In the genomic region with DNA sequence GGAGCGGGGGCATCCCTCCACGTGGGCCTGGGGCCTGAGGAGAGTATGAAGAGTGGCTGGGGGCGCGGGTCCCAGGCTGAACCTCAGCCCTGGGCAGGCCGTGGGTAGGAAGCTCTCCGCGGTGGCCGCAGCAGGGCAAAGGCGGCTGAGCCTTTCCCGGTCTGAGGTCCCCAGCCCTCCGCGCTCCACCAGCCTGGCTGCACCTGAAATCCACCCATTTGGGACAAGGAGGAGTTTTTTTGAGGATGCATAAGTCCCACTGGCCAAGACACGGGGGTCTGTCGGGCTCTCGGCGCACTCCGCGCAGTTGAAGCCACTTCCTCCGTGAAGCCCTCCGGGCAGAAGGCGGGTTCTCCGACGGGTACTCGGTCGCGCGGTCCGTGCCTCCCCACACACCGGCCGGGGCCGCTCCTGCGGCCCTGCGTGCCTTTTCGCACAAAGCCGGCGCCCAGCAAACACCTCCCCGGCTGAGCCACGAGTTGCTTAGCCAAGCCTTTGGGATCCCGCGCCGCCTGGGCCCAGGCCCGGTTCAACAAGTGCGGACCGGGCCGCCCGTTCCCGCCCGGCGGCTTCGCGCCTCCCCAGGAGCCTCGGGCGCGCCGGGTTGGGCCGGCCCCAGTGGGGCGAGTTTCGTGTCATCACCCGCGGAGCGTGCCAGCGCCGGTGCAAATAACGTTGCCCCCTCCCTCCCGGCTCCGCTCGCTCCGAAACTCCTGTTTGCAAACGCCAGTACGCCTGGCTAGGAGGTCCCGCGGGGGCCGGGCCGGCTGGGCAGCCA, we compare ENCODE assay signal across 10 cellular contexts. TPM values are rescaled to one million over a fixed set of nuclear protein-coding genes. Genes with fewer than 3 reads are reported as not detected.
DNase-seq lines count a peak whose midpoint lies in the region; ATAC-seq and TF ChIP-seq lines count a peak whose summit lies in the region.
"Had no signal": no experiment of that assay in that cellular context is flagged by ENCODE, and none has a peak within 500 bp of the region (broad histone marks: within the 10 kb centered on the region; RNA-seq: fewer than 3 reads in every experiment).

No MANE protein-coding gene starts in this region.

- H3K4me3 Mint-ChIP-seq in T-cell (peak overlapping the region; percentile 25 to 80 (median 59)), CD14-positive monocyte (peak overlapping the region in 1 of 2 donors; percentile 79)

- peaks cover 16 to 38% (median 20%) of the 10 kb centered on the region in 3 donors for H3K4me1 Mint-ChIP-seq in T-cell
- H3K4me1 Mint-ChIP-seq in CD14-positive monocyte: peaks cover 22% of the 10 kb centered on the region

- H3K27me3 ChIP-seq in esophagus squamous epithelium (peaks cover 0 to 49% (median 9%) of the 10 kb centered on the region in 4 donors), psoas muscle (ENCODE audit: insufficient read depth in 3 of 3, low read length in 2 of 3) (peaks cover 3 to 52% (median 27%) of the 10 kb centered on the region in 3 donors)

- ATAC-seq in T-cell (replicated peaks in 1 of 4) (peak; percentile 14 to 24 (median 20)), psoas muscle (peak in 1 of 4 donors; percentile 14), GM18498 (IDR thresholded peaks at IDR 0.05; ENCODE audit: unreplicated experiment) (no peak), HG03378 (IDR thresholded peaks at IDR 0.05; ENCODE audit: unreplicated experiment) (no peak)

- H3K27me3 Mint-ChIP-seq in T-cell: peaks cover 31 to 46% of the 10 kb centered on the region in 2 donors
- H3K27me3 Mint-ChIP-seq in CD14-positive monocyte (ENCODE audit: low read depth in 3 of 3): peaks cover 58 to 87% (median 72%) of the 10 kb centered on the region in 3 donors

- TF ChIP-seq CTCF in esophagus squamous epithelium (IDR thresholded peaks at IDR 0.05) (no peak), psoas muscle (IDR thresholded peaks at IDR 0.05) (no peak), CD14-positive monocyte (IDR thresholded peaks at IDR 0.05) (no peak)

- H3K4me3 ChIP-seq in esophagus squamous epithelium: peak overlapping the region; percentile 53 to 71 (median 68)
- H3K4me3 ChIP-seq in psoas muscle: peak overlapping the region; percentile 47

- H3K9me3 ChIP-seq in esophagus squamous epithelium (no peaks in the 10 kb centered on the region), psoas muscle (no peaks in the 10 kb centered on the region)
- H3K9me3 ChIP-seq: ovary had no signal

- intact Hi-C loops in esophagus squamous epithelium (cut with DNase I): no loop called here
- intact Hi-C loops in psoas muscle (cut with DNase I): no loop called here
- intact Hi-C loops in CD14-positive monocyte (cut with micrococcal nuclease): no loop called here

- 72 to 75% methylated on average over 2 to 5 of the region's 74 CpGs for WGBS in esophagus squamous epithelium, 2 donors
- WGBS in psoas muscle, 3 donors: 6 to 11% (median 8%) methylated on average over 60 to 74 of the region's 74 CpGs

- H3K27ac Mint-ChIP-seq in T-cell (no peak overlapping the region), CD14-positive monocyte (peak overlapping the region in 1 of 7 donors; percentile 80)

- no peak for TF ChIP-seq POLR2A in esophagus squamous epithelium (IDR thresholded peaks at IDR 0.05)

- POLR2A ChIA-PET in T-cell (lab: Charles Lee): interaction anchor here (0.6 kb wide), 2 partner anchors 20 to 233 kb away, joined by 9 read pairs; no protein-coding TSS in a partner anchor

- no peaks in the 10 kb centered on the region for H3K9me3 Mint-ChIP-seq in T-cell
- H3K9me3 Mint-ChIP-seq in CD14-positive monocyte: peaks cover 0 to 22% (median 8%) of the 10 kb centered on the region in 7 donors

- no peaks in the 10 kb centered on the region for H3K36me3 Mint-ChIP-seq in T-cell
- peaks cover 3 to 19% of the 10 kb centered on the region in 2 donors for H3K36me3 Mint-ChIP-seq in CD14-positive monocyte

- peak overlapping the region; percentile 81 to 91 (median 89) for H3K27ac ChIP-seq in esophagus squamous epithelium
- no peak overlapping the region for H3K27ac ChIP-seq in psoas muscle
- H3K27ac ChIP-seq: ovary had no signal

- peaks cover 48 to 100% (median 61%) of the 10 kb centered on the region in 3 donors for H3K4me1 ChIP-seq in esophagus squamous epithelium
- peaks cover 3% of the 10 kb centered on the region for H3K4me1 ChIP-seq in psoas muscle

- H3K36me3 ChIP-seq in esophagus squamous epithelium: no peaks in the 10 kb centered on the region
- no peaks in the 10 kb centered on the region for H3K36me3 ChIP-seq in psoas muscle (ENCODE audit: insufficient read depth in 1 of 2, low read depth in 1 of 2)
- H3K36me3 ChIP-seq: ovary had no signal

- CTCF ChIA-PET in T-cell (lab: Charles Lee): interaction anchor here in 1 of 2 donors (0.5 kb wide), 1 partner anchor 122 kb away, joined by 3 read pairs; no protein-coding TSS in a partner anchor

- DNase-seq in ELF-1 (ENCODE audit: low read depth, low spot score) (peak; percentile 49), T-cell (peak in 1 of 34 experiments; percentile 16), esophagus squamous epithelium (lab: John Stamatoyannopoulos, UW) (no peak), psoas muscle (peak in 1 of 2 donors; percentile 56), CD14-positive monocyte (ENCODE audit: low spot score) (no peak), NCI-H1092 treated with DMSO at 0.1 percent for 48 hours (lab: John Stamatoyannopoulos, UW) (no peak)
- DNase-seq: NCI-H524, ovary had no signal

RNA-seq across cellular contexts. Expression of gene OVOL1, which starts 0.7 kb away (rescaled TPM):
- under 1 TPM in 2 of 5 donors, not detected in 3; 0.12 to 0.13 TPM for total RNA-seq in T-cell
- 10 to 100 TPM; 26.5 to 90.9 (median 55.3) TPM for total RNA-seq in esophagus squamous epithelium
- total RNA-seq in psoas muscle: not detected
- under 1 TPM in 1 of 3 donors, not detected in 2; 0.01 TPM for polyA plus RNA-seq in psoas muscle
- polyA plus RNA-seq in CD14-positive monocyte: not detected
- polyA plus RNA-seq: ovary had no signal

RNA-seq across cellular contexts. Expression of gene AP5B1, which starts 5.4 kb away (rescaled TPM):
- total RNA-seq in T-cell: 10 to 100 TPM; 17.7 to 31.6 (median 30.1) TPM
- 10 to 100 TPM; 16.4 to 38.5 (median 23.3) TPM for total RNA-seq in esophagus squamous epithelium
- total RNA-seq in psoas muscle: 10 to 100 TPM in 2 of 4 donors, 1 to 10 TPM in 2; 8.8 to 16.3 (median 12.7) TPM
- 10 to 100 TPM in 1 of 3 donors, 1 to 10 TPM in 2; 6.1 to 20.5 (median 6.4) TPM for polyA plus RNA-seq in psoas muscle
- 10 to 100 TPM; 35.1 to 46.4 TPM for polyA plus RNA-seq in CD14-positive monocyte

RNA-seq across cellular contexts. Expression of gene SNX32, which starts 47.6 kb away (rescaled TPM):
- total RNA-seq in T-cell: 1 to 10 TPM in 4 of 5 donors, under 1 TPM in 1; 0.26 to 1.4 (median 1.2) TPM
- under 1 TPM in 1 of 4 donors, not detected in 3; 0.38 TPM for total RNA-seq in esophagus squamous epithelium
- not detected for total RNA-seq in psoas muscle
- polyA plus RNA-seq in psoas muscle: under 1 TPM in 2 of 3 donors, not detected in 1; 0.05 to 0.20 TPM
- polyA plus RNA-seq in CD14-positive monocyte: under 1 TPM; 0.12 to 0.40 TPM

Comparison
In these comparisons a context has a peak if more than half of its experiments do, and no peak if none do; other contexts are left out.
1. ATAC-seq: peak in T-cell (4 of 4); none in GM18498 (single experiment) and HG03378 (single experiment).
2. RNA of gene OVOL1, which starts 0.7 kb away (total RNA-seq): 26.5 to 90.9 TPM in esophagus squamous epithelium; 0.12 to 0.13 TPM in T-cell and not detected in psoas muscle; every median in the first group is over 10 times any median in the second.